ENCODE assay signal across 1 cellular context in genomic region chr11:114099392-114100178, GRCh38.
TF ChIP-seq lines count a peak whose summit lies in the region.

No MANE protein-coding gene starts in this region.

TF ChIP-seq in H1, 55 proteins besides CTCF, POLR2A, EP300 and RAD21 (continued from another document):
- no peak for TF ChIP-seq SUZ12 (IDR thresholded peaks at IDR 0.05; ENCODE audit: low read length)
- no peak for TF ChIP-seq ASH2L (IDR thresholded peaks at IDR 0.05; ENCODE audit: low read length)
- no peak for TF ChIP-seq BCL11A (IDR thresholded peaks at IDR 0.05; ENCODE audit: low read depth in 2 of 2, low read length in 2 of 2)
- TF ChIP-seq KDM4A (IDR thresholded peaks at IDR 0.05; ENCODE audit: low read depth, low read length, severe bottlenecking): no peak
- no peak for TF ChIP-seq POLR2AphosphoS5 (IDR thresholded peaks at IDR 0.05; ENCODE audit: low read depth, low read length)
- no peak for TF ChIP-seq TBP (IDR thresholded peaks at IDR 0.05; ENCODE audit: low read depth, low read length)
- TF ChIP-seq HDAC6 (IDR thresholded peaks at IDR 0.05; ENCODE audit: low read depth, low read length): no peak
- no peak for TF ChIP-seq MAX (IDR thresholded peaks at IDR 0.05)
- no peak for TF ChIP-seq RXRA (IDR thresholded peaks at IDR 0.05; ENCODE audit: insufficient read depth, low read depth, low read length)
- no peak for TF ChIP-seq SIX5 (IDR thresholded peaks at IDR 0.05; ENCODE audit: low read depth, low read length)
